In genomic region chr3:46981932-46982471, GRCh38 we compare ENCODE assay signal across 10 cellular contexts. TPM values are rescaled to one million over a fixed set of nuclear protein-coding genes. Genes with fewer than 3 reads are reported as not detected.
A peak's percentile ranks its signal among the peaks of the same experiment; 100 is the strongest.
DNase-seq lines count a peak whose midpoint lies in the region; ATAC-seq, FAIRE-seq and TF ChIP-seq lines count a peak whose summit lies in the region.
"Had no signal": no experiment of that assay in that cellular context is flagged by ENCODE, and none has a peak within 500 bp of the region (broad histone marks: within the 10 kb centered on the region; RNA-seq: fewer than 3 reads in every experiment).

No MANE protein-coding gene starts in this region.

- peaks cover 83 to 85% of the 10 kb centered on the region in 2 donors for H3K4me1 Mint-ChIP-seq in immature natural killer cell
- H3K4me1 Mint-ChIP-seq in stimulated activated naive B cell treated with anti-CD40 and anti-IgM and Interleukin-4, amounts not matched to agents 10 μg/mL and 1 μg/mL and 100 μg/mL, for 72 hours, result peaks cover 49 to 77% of the 10 kb centered on the region in 2 donors

- no peak for FAIRE-seq in frontal cortex (lab: Jason Lieb, UNC)

- H3K4me3 Mint-ChIP-seq in immature natural killer cell, result peak overlapping the region; percentile 89 to 93 (median 92)
- H3K4me3 Mint-ChIP-seq in stimulated activated naive B cell treated with anti-CD40 and anti-IgM and Interleukin-4, amounts not matched to agents 10 μg/mL and 1 μg/mL and 100 μg/mL, for 72 hours, result peak overlapping the region in 1 of 2 donors; percentile 34

- peaks cover 13 to 14% of the 10 kb centered on the region in 2 donors for H3K4me1 ChIP-seq in ascending aorta

- peak; percentile 0 for DNase-seq in NCI-H345 (lab: John Stamatoyannopoulos, UW)
- DNase-seq in NCI-H345 treated with DMSO at 0.1 percent for 48 hours (lab: John Stamatoyannopoulos, UW; ENCODE audit: unreplicated experiment), result no peak
- DNase-seq in ascending aorta (ENCODE audit: low spot score in 2 of 2), result no peak
- DNase-seq in immature natural killer cell, result no peak
- no peak for DNase-seq in stimulated activated naive B cell treated with anti-CD40 and anti-IgM and Interleukin-4, amounts not matched to agents 10 μg/mL and 1 μg/mL and 100 μg/mL, for 72 hours
- no peak for DNase-seq in frontal cortex (ENCODE audit: low spot score in 2 of 2)
- DNase-seq: IMR-90, WERI-Rb-1 had no signal

- no peaks in the 10 kb centered on the region for H3K36me3 ChIP-seq in ascending aorta
- H3K36me3 ChIP-seq: WERI-Rb-1 had no signal

- H3K27me3 Mint-ChIP-seq in immature natural killer cell (ENCODE audit: low read depth in 3 of 3), result peaks cover 0 to 7% (median 2%) of the 10 kb centered on the region in 3 donors
- H3K27me3 Mint-ChIP-seq in stimulated activated naive B cell treated with anti-CD40 and anti-IgM and Interleukin-4, amounts not matched to agents 10 μg/mL and 1 μg/mL and 100 μg/mL, for 72 hours, result no peaks in the 10 kb centered on the region

- no peak overlapping the region for H3K4me3 ChIP-seq in ascending aorta

- ATAC-seq in stimulated activated naive B cell treated with anti-CD40 and anti-IgM and Interleukin-4, amounts not matched to agents 10 μg/mL and 1 μg/mL and 100 μg/mL, for 72 hours (replicated peaks), result no peak
- ATAC-seq in GM19452 (IDR thresholded peaks at IDR 0.05; ENCODE audit: unreplicated experiment), result no peak
- ATAC-seq in HG03457 (IDR thresholded peaks at IDR 0.05; ENCODE audit: unreplicated experiment), result no peak

- intact Hi-C loops in ascending aorta (cut with DNase I), result no loop called here

- H3K27me3 ChIP-seq in ascending aorta, result no peaks in the 10 kb centered on the region

- no peaks in the 10 kb centered on the region for H3K9me3 Mint-ChIP-seq in immature natural killer cell
- H3K9me3 Mint-ChIP-seq in stimulated activated naive B cell treated with anti-CD40 and anti-IgM and Interleukin-4, amounts not matched to agents 10 μg/mL and 1 μg/mL and 100 μg/mL, for 72 hours, result no peaks in the 10 kb centered on the region

- peak overlapping the region; percentile 18 to 41 for H3K27ac ChIP-seq in ascending aorta
- H3K27ac ChIP-seq: WERI-Rb-1 had no signal

- TF ChIP-seq CTCF in ascending aorta (IDR thresholded peaks at IDR 0.05), result no peak

- H3K9me3 ChIP-seq in ascending aorta, result no peaks in the 10 kb centered on the region

- H3K36me3 Mint-ChIP-seq in immature natural killer cell, result peaks cover 0 to 12% (median 5%) of the 10 kb centered on the region in 3 donors
- peaks cover 12 to 24% of the 10 kb centered on the region in 2 donors for H3K36me3 Mint-ChIP-seq in stimulated activated naive B cell treated with anti-CD40 and anti-IgM and Interleukin-4, amounts not matched to agents 10 μg/mL and 1 μg/mL and 100 μg/mL, for 72 hours

- H3K27ac Mint-ChIP-seq in immature natural killer cell, result peak overlapping the region; percentile 78 to 93 (median 86)
- H3K27ac Mint-ChIP-seq in stimulated activated naive B cell treated with anti-CD40 and anti-IgM and Interleukin-4, amounts not matched to agents 10 μg/mL and 1 μg/mL and 100 μg/mL, for 72 hours, result peak overlapping the region; percentile 39

RNA-seq across cellular contexts. Expression of gene NBEAL2, which starts 2.5 kb away (rescaled TPM):
- 70.2 TPM for total RNA-seq in ascending aorta
- polyA plus RNA-seq in immature natural killer cell, result 10 to 100 TPM in 1 of 3 donors, 1 to 10 TPM in 2; 7.9 to 28.4 (median 9.9) TPM
- 4.9 TPM for total RNA-seq in frontal cortex

RNA-seq across cellular contexts. Expression of gene CCDC12, which starts 5.5 kb away (rescaled TPM):
- total RNA-seq in ascending aorta (34.3 TPM), frontal cortex (25.3 TPM)
- polyA plus RNA-seq in immature natural killer cell, result 100 to 1,000 TPM; 114 to 174 (median 129) TPM

Comparison
In these comparisons a context has a peak if more than half of its experiments do, and no peak if none do; other contexts are left out.
1. RNA of gene NBEAL2, which starts 2.5 kb away (total RNA-seq): 70.2 TPM in ascending aorta (single experiment); 4.9 TPM in frontal cortex (single experiment); every median in the first group is over 10 times any median in the second.